ENCODE assay signal across 8 cellular contexts in genomic region chr17:42681976-42682375, GRCh38. TPM values are rescaled to one million over a fixed set of nuclear protein-coding genes. Genes with fewer than 3 reads are reported as not detected.
DNase-seq lines count a peak whose midpoint lies in the region; ATAC-seq and TF ChIP-seq lines count a peak whose summit lies in the region.

No MANE protein-coding gene starts in this region.

- peaks cover 5% of the 10 kb centered on the region for H3K79me2 ChIP-seq in SK-N-SH (ENCODE audit: insufficient read depth)

- H3K27me3 ChIP-seq in SK-N-SH (ENCODE audit: insufficient read depth) (no peaks in the 10 kb centered on the region), esophagus squamous epithelium (peaks cover 0 to 24% (median 0%) of the 10 kb centered on the region in 4 donors), sigmoid colon (no peaks in the 10 kb centered on the region)

- ATAC-seq in GM21515 (IDR thresholded peaks at IDR 0.05; ENCODE audit: unreplicated experiment), result no peak
- ATAC-seq in HG02870 (IDR thresholded peaks at IDR 0.05; ENCODE audit: unreplicated experiment), result no peak

- peak overlapping the region; percentile 90 for H3K4me2 ChIP-seq in SK-N-SH

- CTCF ChIA-PET in SK-N-SH (lab: Yijun Ruan, JAX), result interaction anchor here (0.8 to 4.2 kb wide), 3 partner anchors 64 to 104 kb away, joined by 3 to 47 read pairs (median 13); partner anchors contain the start of gene PSMC3IP

- intact Hi-C loops in esophagus squamous epithelium (cut with DNase I) (loop anchor here (5.0 kb wide), 1 partner anchor 105 kb away; the partner anchor contains the start of gene PSMC3IP), sigmoid colon (cut with DNase I) (no loop called here)

- POLR2A ChIA-PET in SK-N-SH (lab: Yijun Ruan, JAX), result interaction anchor here (1.3 to 2.6 kb wide), 2 partner anchors 9 to 104 kb away, joined by 4 to 16 read pairs; partner anchors contain the start of gene PSMC3IP

- TF ChIP-seq EP300 in SK-N-SH (IDR thresholded peaks at IDR 0.05; ENCODE audit: borderline replicate concordance in 1 of 2, low read depth in 1 of 2, low read length in 1 of 2) (no peak), sigmoid colon (IDR thresholded peaks at IDR 0.05) (no peak)

- H3K4me1 ChIP-seq in SK-N-SH (ENCODE audit: control insufficient read depth in 1 of 2, insufficient read depth in 2 of 2, low read depth in 1 of 2, low read length in 1 of 2) (peaks cover 10 to 44% of the 10 kb centered on the region in 2 experiments), esophagus squamous epithelium (peaks cover 50 to 71% (median 52%) of the 10 kb centered on the region in 3 donors), sigmoid colon (peaks cover 0 to 73% (median 64%) of the 10 kb centered on the region in 4 donors)

- H3F3A ChIP-seq in SK-N-SH (replicated peaks; ENCODE audit: insufficient read depth), result peaks cover 33% of the 10 kb centered on the region

- H3K36me3 ChIP-seq in SK-N-SH (replicated peaks in 1 of 2; ENCODE audit: control insufficient read depth in 1 of 2, insufficient read depth in 2 of 2, low read length in 1 of 2) (peaks cover 0 to 13% of the 10 kb centered on the region in 2 experiments), esophagus squamous epithelium (no peaks in the 10 kb centered on the region), sigmoid colon (peaks cover 0 to 18% (median 0%) of the 10 kb centered on the region in 4 donors)

- H3K9me2 ChIP-seq in SK-N-SH, result no peaks in the 10 kb centered on the region

- no peak for DNase-seq in GM12865 (ENCODE audit: low read depth)
- DNase-seq in SK-N-SH, result no peak
- no peak for DNase-seq in esophagus squamous epithelium (lab: John Stamatoyannopoulos, UW)
- no peak for DNase-seq in sigmoid colon
- no peak for DNase-seq in hippocampal formation (lab: John Stamatoyannopoulos, UW)
- DNase-seq in kidney glomerular epithelial cell (lab: John Stamatoyannopoulos, UW), result no peak

- no peaks in the 10 kb centered on the region for H4K20me1 ChIP-seq in SK-N-SH (ENCODE audit: insufficient read depth)

- no peak for TF ChIP-seq RAD21 in SK-N-SH (IDR thresholded peaks at IDR 0.05; ENCODE audit: low read length)

- TF ChIP-seq CTCF in GM12865 (IDR thresholded peaks at IDR 0.05; ENCODE audit: insufficient read depth, low read depth, low read length, missing control alignments) (no peak), SK-N-SH (IDR thresholded peaks at IDR 0.05) (no peak), esophagus squamous epithelium (IDR thresholded peaks at IDR 0.05) (no peak), sigmoid colon (IDR thresholded peaks at IDR 0.05) (no peak)

- peak overlapping the region; percentile 87 for H2AFZ ChIP-seq in SK-N-SH (ENCODE audit: low read depth)

- no peak for TF ChIP-seq POLR2A in esophagus squamous epithelium (IDR thresholded peaks at IDR 0.05)
- TF ChIP-seq POLR2A in sigmoid colon (IDR thresholded peaks at IDR 0.05), result no peak

- H3K27ac ChIP-seq in SK-N-SH (ENCODE audit: low read depth in 2 of 2, low read length in 1 of 2) (peak overlapping the region; percentile 56 to 92), esophagus squamous epithelium (peak overlapping the region; percentile 3 to 78 (median 54)), sigmoid colon (peak overlapping the region; percentile 65 to 99 (median 98))

- H3K9me3 ChIP-seq in SK-N-SH (no peaks in the 10 kb centered on the region), esophagus squamous epithelium (no peaks in the 10 kb centered on the region), sigmoid colon (no peaks in the 10 kb centered on the region)

- 67% methylated on average over 5 of the region's 5 CpGs for WGBS in SK-N-SH (ENCODE audit: low lambda C conversion rate)
- 33 to 46% methylated on average over 5 of the region's 5 CpGs for WGBS in esophagus squamous epithelium, 2 donors
- 32 to 38% methylated on average over 5 of the region's 5 CpGs for WGBS in sigmoid colon, 2 donors

- peak overlapping the region; percentile 64 for H3K9ac ChIP-seq in SK-N-SH

- H3K4me3 ChIP-seq in GM12865 (ENCODE audit: low read depth, low read length) (peak overlapping the region; percentile 83), SK-N-SH (ENCODE audit: low read depth in 2 of 2, low read length in 1 of 2) (peak overlapping the region; percentile 65 to 71), esophagus squamous epithelium (peak overlapping the region in 3 of 4 donors; percentile 47 to 66 (median 47)), sigmoid colon (peak overlapping the region; percentile 32 to 65 (median 56))

TF ChIP-seq in SK-N-SH, 30 proteins besides CTCF, POLR2A, EP300 and RAD21:
- TF ChIP-seq CHD2 (IDR thresholded peaks at IDR 0.05; ENCODE audit: low read length, partially characterized antibody) (no peak), IRF3 (IDR thresholded peaks at IDR 0.05; ENCODE audit: low read depth, low read length) (no peak), ELF1 (IDR thresholded peaks at IDR 0.05) (no peak), RCOR1 (IDR thresholded peaks at IDR 0.05; ENCODE audit: low read length) (peak; percentile 37; the same call in 1 of the 2 replicates), FOXM1 (IDR thresholded peaks at IDR 0.05; ENCODE audit: low read depth) (no peak)

RNA-seq across cellular contexts. Expression of gene CCR10, which starts 0.3 kb away (rescaled TPM):
- polyA plus RNA-seq in SK-N-SH (2012; rRNA removed), result 2.2 and 3.1 TPM in 2 replicates
- 1.2 and 1.7 TPM in 2 replicates for polyA plus RNA-seq in SK-N-SH (2012; cell fraction: cytosol; rRNA removed)
- 11.5 and 25.8 TPM in 2 replicates for polyA plus RNA-seq in SK-N-SH (2012; cell fraction: nucleus; rRNA removed)
- under 1 TPM in 1 of 4 donors, not detected in 3; 0.76 TPM for total RNA-seq in esophagus squamous epithelium
- total RNA-seq in sigmoid colon, result 1 to 10 TPM; 2.3 to 9.2 (median 3.5) TPM
- 1 to 10 TPM in 1 of 3 donors, not detected in 2; 1.2 TPM for polyA plus RNA-seq in sigmoid colon

RNA-seq across cellular contexts. Expression of gene CNTNAP1, which starts 0.4 kb away (rescaled TPM):
- 74.3 and 92.7 TPM in 2 replicates for polyA plus RNA-seq in SK-N-SH (2012; rRNA removed)
- 31.9 and 45.9 TPM in 2 replicates for polyA plus RNA-seq in SK-N-SH (2012; cell fraction: cytosol; rRNA removed)
- polyA plus RNA-seq in SK-N-SH (2012; cell fraction: nucleus; rRNA removed), result 213 and 214 TPM in 2 replicates
- total RNA-seq in esophagus squamous epithelium, result under 1 TPM; 0.15 to 0.88 (median 0.43) TPM
- total RNA-seq in sigmoid colon, result 10 to 100 TPM in 3 of 4 donors, 1 to 10 TPM in 1; 7.4 to 46.8 (median 14.9) TPM
- 1 to 10 TPM in 1 of 3 donors, under 1 TPM in 2; under 0.01 to 7.7 (median 0.23) TPM for polyA plus RNA-seq in sigmoid colon

RNA-seq across cellular contexts. Expression of gene PLEKHH3, which starts 5.2 kb away (rescaled TPM):
- polyA plus RNA-seq in SK-N-SH (2012; rRNA removed) (9.8 and 12.8 TPM in 2 replicates), sigmoid colon (10 to 100 TPM in 1 of 3 donors, 1 to 10 TPM in 2; 4.4 to 14.7 (median 9.6) TPM)
- 5.9 and 8.6 TPM in 2 replicates for polyA plus RNA-seq in SK-N-SH (2012; cell fraction: cytosol; rRNA removed)
- 22.9 and 29.8 TPM in 2 replicates for polyA plus RNA-seq in SK-N-SH (2012; cell fraction: nucleus; rRNA removed)
- total RNA-seq in esophagus squamous epithelium (10 to 100 TPM; 41.0 to 55.8 (median 55.1) TPM), sigmoid colon (10 to 100 TPM; 12.3 to 25.2 (median 20.1) TPM)

RNA-seq across cellular contexts. Expression of gene TUBG2, which starts 22.9 kb away (rescaled TPM):
- 27.6 and 33.9 TPM in 2 replicates for polyA plus RNA-seq in SK-N-SH (2012; rRNA removed)
- 14.4 and 21.3 TPM in 2 replicates for polyA plus RNA-seq in SK-N-SH (2012; cell fraction: cytosol; rRNA removed)
- 210 and 236 TPM in 2 replicates for polyA plus RNA-seq in SK-N-SH (2012; cell fraction: nucleus; rRNA removed)
- total RNA-seq in esophagus squamous epithelium, result 10 to 100 TPM in 1 of 4 donors, 1 to 10 TPM in 3; 7.1 to 14.5 (median 8.8) TPM
- total RNA-seq in sigmoid colon, result 10 to 100 TPM; 28.0 to 57.3 (median 33.6) TPM
- 1 to 10 TPM; 1.2 to 6.6 (median 4.2) TPM for polyA plus RNA-seq in sigmoid colon

Comparison
In these comparisons a context has a peak if more than half of its experiments do, and no peak if none do; other contexts are left out.
1. RNA of gene CNTNAP1, which starts 0.4 kb away (total RNA-seq): 7.4 to 46.8 TPM in sigmoid colon; 0.15 to 0.88 TPM in esophagus squamous epithelium; every median in the first group is over 4 times any median in the second.
2. Peak in every context shown above with its lines, with median percentiles within 50 percentile points of each other: H3K4me3 ChIP-seq and H3K27ac ChIP-seq.